ENCODE assay signal across 15 cellular contexts in genomic region chr6:11245406-11245990, GRCh38.
"Had no signal": no experiment of that assay in that cellular context is flagged by ENCODE, and none has a peak within 500 bp of the region (broad histone marks: within the 10 kb centered on the region; RNA-seq: fewer than 3 reads in every experiment).

No MANE protein-coding gene starts in this region.

- ATAC-seq: body of pancreas had no signal

- FAIRE-seq: kidney had no signal

- H3K4me1 ChIP-seq: adrenal gland, left ventricle myocardium inferior had no signal

- H3K9me3 ChIP-seq: adrenal gland, body of pancreas, esophagus muscularis mucosa, ovary, thyroid gland had no signal

- DNase-seq: activated B cell treated with CpG ODN at 0.5 μM for 24 hours; activated CD4-positive, alpha-beta T cell treated with anti-CD3 and anti-CD28 coated beads, Interleukin-2, amount 10 ng/mL, durations not matched to agents 24 days and 14 days; activated naive CD4-positive, alpha-beta T cell treated with anti-CD3 and anti-CD28 coated beads, Interleukin-2, amount 10 ng/mL, durations not matched to agents 7 days and 5 days; adrenal gland; body of pancreas; kidney; left ventricle myocardium inferior; mesenchymal stem cell; ovary; retina; stimulated activated CD4-positive, alpha-beta T cell treated with anti-CD3 and anti-CD28 coated beads, Interleukin-15, amount 100 ng/mL, for 24 hours; stimulated activated CD4-positive, alpha-beta T cell treated with anti-CD3 and anti-CD28 coated beads, Interleukin-4, amount 100 ng/mL, for 24 hours; thyroid gland had no signal

- H3K27me3 ChIP-seq: adrenal gland, body of pancreas, esophagus muscularis mucosa, hepatocyte, ovary, thyroid gland had no signal

- H3K27ac ChIP-seq: adrenal gland, body of pancreas, left ventricle myocardium inferior, ovary, thyroid gland had no signal

- H3K36me3 ChIP-seq: adrenal gland, esophagus muscularis mucosa, left ventricle myocardium inferior, ovary, thyroid gland had no signal

- H3K4me3 ChIP-seq: adrenal gland, body of pancreas, esophagus muscularis mucosa, hepatocyte, left ventricle myocardium inferior, ovary, thyroid gland had no signal
